ENCODE assay signal across 8 cellular contexts in genomic region chr21:36156339-36156814, GRCh38. TPM values are rescaled to one million over a fixed set of nuclear protein-coding genes. Genes with fewer than 3 reads are reported as not detected.
A peak's percentile ranks its signal among the peaks of the same experiment; 100 is the strongest.
DNase-seq lines count a peak whose midpoint lies in the region; ATAC-seq and TF ChIP-seq lines count a peak whose summit lies in the region.

No MANE protein-coding gene starts in this region.

- H3K27ac Mint-ChIP-seq in activated naive CD4-positive, alpha-beta T cell treated with anti-CD3 and anti-CD28 coated beads, Interleukin-2, amount 50 U/mL, for 72 hours = peak overlapping the region in 1 of 2 donors; percentile 88

- no peaks in the 10 kb centered on the region for H3K9me3 ChIP-seq in testis

- H3K36me3 ChIP-seq in GM06990 (ENCODE audit: control insufficient read depth, insufficient read depth, low read length) (no peaks in the 10 kb centered on the region), testis (ENCODE audit: low read depth, missing control alignments) (no peaks in the 10 kb centered on the region)

- ATAC-seq in HG02642 (IDR thresholded peaks at IDR 0.05; ENCODE audit: poor library complexity, unreplicated experiment) (peak; percentile 88), SK-N-SH treated with all-trans-retinoic acid at 6 μM for 48 hours (peak; percentile 95), omental fat pad (ENCODE audit: low FRiP score) (peak; percentile 98)
- peak; percentile 87 to 91 for ATAC-seq in activated naive CD4-positive, alpha-beta T cell treated with anti-CD3 and anti-CD28 coated beads, Interleukin-2, amount 50 U/mL, for 72 hours

- no peaks in the 10 kb centered on the region for H3K9me3 Mint-ChIP-seq in activated naive CD4-positive, alpha-beta T cell treated with anti-CD3 and anti-CD28 coated beads, Interleukin-2, amount 50 U/mL, for 72 hours

- H3K4me1 ChIP-seq in testis = peaks cover 5% of the 10 kb centered on the region

- WGBS in testis, 2 donors = 0 to 1% methylated on average over 11 to 38 of the region's 43 CpGs

- no peak for TF ChIP-seq CTCF in GM06990 (IDR thresholded peaks at IDR 0.05; ENCODE audit: insufficient read depth, low read length, poor library complexity, severe bottlenecking)
- TF ChIP-seq CTCF in omental fat pad (IDR thresholded peaks at IDR 0.05) = no peak
- no peak for TF ChIP-seq CTCF in testis (IDR thresholded peaks at IDR 0.05)

- no peaks in the 10 kb centered on the region for H3K27me3 ChIP-seq in GM06990 (replicated peaks; ENCODE audit: control insufficient read depth, insufficient read depth, low read length)
- H3K27me3 ChIP-seq in testis = no peaks in the 10 kb centered on the region

- no peak for TF ChIP-seq POLR2A in testis (IDR thresholded peaks at IDR 0.05)

- peak overlapping the region; percentile 59 to 82 for H3K27ac ChIP-seq in testis

- no peaks in the 10 kb centered on the region for H3K36me3 Mint-ChIP-seq in activated naive CD4-positive, alpha-beta T cell treated with anti-CD3 and anti-CD28 coated beads, Interleukin-2, amount 50 U/mL, for 72 hours

- DNase-seq in GM06990 (ENCODE audit: extremely low read depth, insufficient read length) (peak; percentile 96), NCI-H1092 treated with DMSO at 0.1 percent for 48 hours (lab: John Stamatoyannopoulos, UW) (peak; percentile 99), glomerular visceral epithelial cell (ENCODE audit: extremely low spot score) (peak; percentile 100), omental fat pad (ENCODE audit: low spot score) (peak; percentile 100), testis (peak; percentile 100)
- DNase-seq in activated naive CD4-positive, alpha-beta T cell treated with anti-CD3 and anti-CD28 coated beads, Interleukin-2, amount 50 U/mL, for 72 hours (ENCODE audit: low spot score in 2 of 2) = peak; percentile 100

- H3K4me3 ChIP-seq in GM06990 (replicated peaks; ENCODE audit: low read depth, low read length) (peak overlapping the region; percentile 74), testis (peak overlapping the region; percentile 78 to 92)

- intact Hi-C loops in testis (cut with DNase I; ENCODE audit: low total_unique reads) = loop anchor here (10.0 kb wide), 1 partner anchor 168 kb away; the partner anchor contains the start of gene MORC3

TF ChIP-seq in SK-N-SH treated with all-trans-retinoic acid at 6 μM for 48 hours, 23 proteins besides CTCF, POLR2A, EP300 and RAD21:
- TF ChIP-seq ZC3H10 (CRISPR knock-in tag; IDR thresholded peaks at IDR 0.05) (no peak), OSR1 (CRISPR knock-in tag; IDR thresholded peaks at IDR 0.05) (no peak), ZNF565 (CRISPR knock-in tag; conservative IDR thresholded peaks at IDR 0.05; ENCODE audit: low read depth) (no peak), GLIS3 (CRISPR knock-in tag; IDR thresholded peaks at IDR 0.05) (no peak)
TF ChIP-seq in SK-N-SH treated with all-trans-retinoic acid at 6 μM for 48 hours: peak in this region for 0.

RNA-seq across cellular contexts. Expression of gene DOP1B, which starts 0.2 kb away (rescaled TPM):
- total RNA-seq in activated naive CD4-positive, alpha-beta T cell treated with anti-CD3 and anti-CD28 coated beads, Interleukin-2, amount 50 U/mL, for 72 hours = 10 to 100 TPM; 12.1 to 12.9 TPM
- 10 to 100 TPM in 3 of 4 donors, 1 to 10 TPM in 1; 6.9 to 17.7 (median 15.1) TPM for total RNA-seq in omental fat pad
- 10 to 100 TPM; 19.1 to 24.3 TPM for total RNA-seq in testis
- polyA plus RNA-seq in testis (ENCODE audit: insufficient read depth, low read depth, low replicate concordance) = 9.6 TPM

RNA-seq across cellular contexts. Expression of gene CBR3, which starts 21.5 kb away (rescaled TPM):
- total RNA-seq in activated naive CD4-positive, alpha-beta T cell treated with anti-CD3 and anti-CD28 coated beads, Interleukin-2, amount 50 U/mL, for 72 hours = 10 to 100 TPM in 1 of 2 donors, 1 to 10 TPM in 1; 9.6 to 23.2 TPM
- 10 to 100 TPM; 15.4 to 32.0 (median 18.4) TPM for total RNA-seq in omental fat pad
- total RNA-seq in testis = 10 to 100 TPM in 1 of 2 donors, 1 to 10 TPM in 1; 2.8 to 10.7 TPM
- polyA plus RNA-seq in testis (ENCODE audit: insufficient read depth, low read depth, low replicate concordance) = 6.9 TPM

Comparison
In these comparisons a context has a peak if more than half of its experiments do, and no peak if none do; other contexts are left out.
1. Peak in every context shown above with its lines: DNase-seq, ATAC-seq, H3K4me3 ChIP-seq and H3K27ac ChIP-seq.